Comparison of ENCODE assay signal across 31 cellular contexts in the genomic region with DNA sequence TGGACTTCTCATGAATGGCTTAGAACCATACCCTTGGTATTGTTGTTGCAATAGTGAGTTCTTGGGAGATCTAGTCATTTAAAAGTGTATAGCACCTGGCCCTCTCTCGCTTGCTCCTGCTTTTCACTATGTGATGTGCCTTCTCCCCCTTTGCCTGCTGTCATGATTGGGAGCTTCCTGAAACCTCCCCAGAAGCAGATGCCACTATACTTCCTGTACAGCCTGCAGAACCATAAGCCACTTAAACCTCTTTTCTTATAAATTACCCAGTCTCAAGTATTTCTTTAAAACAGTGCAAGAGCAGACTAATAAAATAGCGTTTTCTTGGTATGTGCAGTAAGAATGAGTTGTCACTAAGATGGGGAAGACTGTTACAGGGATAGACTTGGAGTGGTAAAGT.
"Had no signal": no experiment of that assay in that cellular context is flagged by ENCODE, and none has a peak within 500 bp of the region (broad histone marks: within the 10 kb centered on the region; RNA-seq: fewer than 3 reads in every experiment).

No MANE protein-coding gene starts in this region.

- H3K27ac ChIP-seq: brain microvascular endothelial cell, heart left ventricle, ovary, right lobe of liver, thoracic aorta, uterus, VCaP had no signal

- ATAC-seq: activated CD4-positive, CD25-positive, alpha-beta regulatory T cell treated with anti-CD3 and anti-CD28 coated beads, Interleukin-2, amount 50 U/mL, for 24 hours; effector memory CD8-positive, alpha-beta T cell; heart left ventricle; right lobe of liver; stimulated activated effector memory CD8-positive, alpha-beta T cell treated with anti-CD3 and anti-CD28 coated beads, Interleukin-12 subunit alpha, Interleukin-12 subunit beta, amount 100 ng/mL, for 72 hours had no signal

- H3K36me3 ChIP-seq: brain microvascular endothelial cell, ovary, right lobe of liver, thoracic aorta, uterus had no signal

- H3K27ac Mint-ChIP-seq: activated naive CD4-positive, alpha-beta T cell treated with anti-CD3 and anti-CD28 coated beads, Interleukin-2, amount 10 ng/mL, durations not matched to agents 7 days and 5 days; activated naive CD8-positive, alpha-beta T cell treated with anti-CD3 and anti-CD28 coated beads, Interleukin-2, amount 10 ng/mL, durations not matched to agents 7 days and 5 days; activated T-helper 1 cell treated with anti-CD3 and anti-CD28 coated beads, Interleukin-12 subunit alpha, Interleukin-12 subunit beta, Interleukin-2, Interleukin-4 antibody, amounts not matched to agents 30 ng/mL and 10 ng/mL and 1 ng/mL, durations not matched to agents 14 hours and 24 hours and 36 hours; effector memory CD8-positive, alpha-beta T cell; immature natural killer cell; mesothelial cell of epicardium; nephron progenitor cell; progenitor cell of endocrine pancreas; stimulated activated effector memory CD8-positive, alpha-beta T cell treated with anti-CD3 and anti-CD28 coated beads, Interleukin-12 subunit alpha, Interleukin-12 subunit beta, amount 100 ng/mL, for 72 hours; stimulated activated naive CD8-positive, alpha-beta T cell treated with anti-CD3 and anti-CD28 coated beads, Interleukin-15, Interleukin-2, amounts not matched to agents 100 ng/mL and 50 ng/mL, for 24 hours; type B pancreatic cell had no signal

- H3K4me3 Mint-ChIP-seq: activated naive CD4-positive, alpha-beta T cell treated with anti-CD3 and anti-CD28 coated beads, Interleukin-2, amount 10 ng/mL, durations not matched to agents 7 days and 5 days; activated naive CD8-positive, alpha-beta T cell treated with anti-CD3 and anti-CD28 coated beads, Interleukin-2, amount 10 ng/mL, durations not matched to agents 7 days and 5 days; activated T-helper 1 cell treated with anti-CD3 and anti-CD28 coated beads, Interleukin-12 subunit alpha, Interleukin-12 subunit beta, Interleukin-2, Interleukin-4 antibody, amounts not matched to agents 30 ng/mL and 10 ng/mL and 1 ng/mL, durations not matched to agents 14 hours and 24 hours and 36 hours; effector memory CD8-positive, alpha-beta T cell; immature natural killer cell; mesothelial cell of epicardium; naive B cell; nephron progenitor cell; stimulated activated effector memory CD8-positive, alpha-beta T cell treated with anti-CD3 and anti-CD28 coated beads, Interleukin-12 subunit alpha, Interleukin-12 subunit beta, amount 100 ng/mL, for 72 hours; stimulated activated naive CD8-positive, alpha-beta T cell treated with anti-CD3 and anti-CD28 coated beads, Interleukin-15, Interleukin-2, amounts not matched to agents 100 ng/mL and 50 ng/mL, for 24 hours; type B pancreatic cell had no signal

- H3K27me3 ChIP-seq: brain microvascular endothelial cell, heart left ventricle, ovary, right lobe of liver, uterus had no signal

- H3K4me1 Mint-ChIP-seq: activated naive CD4-positive, alpha-beta T cell treated with anti-CD3 and anti-CD28 coated beads, Interleukin-2, amount 10 ng/mL, durations not matched to agents 7 days and 5 days; immature natural killer cell; naive B cell; nephron progenitor cell; stimulated activated effector memory CD8-positive, alpha-beta T cell treated with anti-CD3 and anti-CD28 coated beads, Interleukin-12 subunit alpha, Interleukin-12 subunit beta, amount 100 ng/mL, for 72 hours had no signal

- DNase-seq: activated CD4-positive, alpha-beta T cell treated with anti-CD3 and anti-CD28 coated beads for 48 hours; activated CD4-positive, alpha-beta T cell treated with anti-CD3 and anti-CD28 coated beads, Interleukin-2, amount 50 U/mL, for 48 hours; activated CD8-positive, alpha-beta memory T cell treated with anti-CD3 and anti-CD28 coated beads for 24 hours; activated gamma-delta T cell; activated naive CD4-positive, alpha-beta T cell treated with anti-CD3 and anti-CD28 coated beads, Interleukin-2, amount 10 ng/mL, durations not matched to agents 7 days and 5 days; activated naive CD8-positive, alpha-beta T cell treated with anti-CD3 and anti-CD28 coated beads, Interleukin-2, amount 10 ng/mL, durations not matched to agents 7 days and 5 days; activated T-cell treated with anti-CD3 and anti-CD28 coated beads, Interleukin-2, amount 50 U/mL, for 1 hour; brain microvascular endothelial cell; cortex of kidney; effector memory CD8-positive, alpha-beta T cell; heart left ventricle; hypothalamus; immature natural killer cell; kidney; left colon; mammary epithelial cell; naive B cell; nephron progenitor cell; ovary; right lobe of liver; stimulated activated CD4-positive, alpha-beta T cell treated with anti-CD3 and anti-CD28 coated beads, Interleukin-2, amount 100 ng/mL, for 48 hours; uterus had no signal

- H3K9me3 Mint-ChIP-seq: effector memory CD8-positive, alpha-beta T cell; stimulated activated effector memory CD8-positive, alpha-beta T cell treated with anti-CD3 and anti-CD28 coated beads, Interleukin-12 subunit alpha, Interleukin-12 subunit beta, amount 100 ng/mL, for 72 hours; stimulated activated naive CD8-positive, alpha-beta T cell treated with anti-CD3 and anti-CD28 coated beads, Interleukin-15, Interleukin-2, amounts not matched to agents 100 ng/mL and 50 ng/mL, for 24 hours had no signal

- H3K36me3 Mint-ChIP-seq: activated naive CD4-positive, alpha-beta T cell treated with anti-CD3 and anti-CD28 coated beads, Interleukin-2, amount 10 ng/mL, durations not matched to agents 7 days and 5 days; activated naive CD8-positive, alpha-beta T cell treated with anti-CD3 and anti-CD28 coated beads, Interleukin-2, amount 10 ng/mL, durations not matched to agents 7 days and 5 days; naive B cell; stimulated activated effector memory CD8-positive, alpha-beta T cell treated with anti-CD3 and anti-CD28 coated beads, Interleukin-12 subunit alpha, Interleukin-12 subunit beta, amount 100 ng/mL, for 72 hours had no signal

- H3K4me1 ChIP-seq: heart left ventricle, right lobe of liver, uterus had no signal

- H3K27me3 Mint-ChIP-seq: activated naive CD4-positive, alpha-beta T cell treated with anti-CD3 and anti-CD28 coated beads, Interleukin-2, amount 10 ng/mL, durations not matched to agents 7 days and 5 days; activated naive CD8-positive, alpha-beta T cell treated with anti-CD3 and anti-CD28 coated beads, Interleukin-2, amount 10 ng/mL, durations not matched to agents 7 days and 5 days; effector memory CD8-positive, alpha-beta T cell; naive B cell; progenitor cell of endocrine pancreas; stimulated activated naive CD8-positive, alpha-beta T cell treated with anti-CD3 and anti-CD28 coated beads, Interleukin-15, Interleukin-2, amounts not matched to agents 100 ng/mL and 50 ng/mL, for 24 hours; type B pancreatic cell had no signal

- H3K4me3 ChIP-seq: heart left ventricle, ovary, right lobe of liver, thoracic aorta, uterus had no signal

- H3K9me3 ChIP-seq: ovary, right lobe of liver, thoracic aorta, uterus had no signal
